In the genomic region with DNA sequence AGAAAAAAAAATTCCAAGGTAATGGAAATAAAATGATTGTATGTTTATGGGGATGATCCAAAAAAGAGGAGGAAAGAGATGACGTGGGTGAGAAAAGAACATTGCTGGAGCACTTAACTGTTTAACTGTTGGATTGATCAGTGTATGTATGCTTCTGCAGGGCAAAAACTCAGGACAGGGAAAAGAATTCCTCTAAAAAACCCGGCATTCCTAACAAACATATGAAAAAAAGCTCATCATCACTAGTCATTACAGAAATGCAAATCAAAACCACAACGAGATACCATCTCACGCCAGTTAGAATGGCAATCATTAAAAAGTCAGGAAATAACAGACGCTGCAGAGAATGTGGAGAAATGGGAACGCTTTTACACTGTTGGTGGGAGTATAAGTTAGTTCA, we compare ENCODE assay signal across 24 cellular contexts. TPM values are rescaled to one million over a fixed set of nuclear protein-coding genes. Genes with fewer than 3 reads are reported as not detected.
DNase-seq lines count a peak whose midpoint lies in the region; FAIRE-seq and TF ChIP-seq lines count a peak whose summit lies in the region.
"Had no signal": no experiment of that assay in that cellular context is flagged by ENCODE, and none has a peak within 500 bp of the region (broad histone marks: within the 10 kb centered on the region; RNA-seq: fewer than 3 reads in every experiment).

No MANE protein-coding gene starts in this region.

- H3K4me3 Mint-ChIP-seq in Caco-2 (ENCODE audit: unreplicated experiment) (peak overlapping the region; percentile 57), astrocyte (ENCODE audit: unreplicated experiment) (peak overlapping the region; percentile 99), mesothelial cell of epicardium (peak overlapping the region; percentile 32), progenitor cell of endocrine pancreas (ENCODE audit: low read depth) (peak overlapping the region; percentile 4)

- H3K9ac ChIP-seq in astrocyte (ENCODE audit: low read length), result no peak overlapping the region
- H3K9ac ChIP-seq: BLaER1 had no signal

- H3K4me2 ChIP-seq in astrocyte (ENCODE audit: low read length), result no peak overlapping the region
- H3K4me2 ChIP-seq: BLaER1 had no signal

- peaks cover 30% of the 10 kb centered on the region for H3K4me1 Mint-ChIP-seq in Caco-2 (ENCODE audit: low read depth, unreplicated experiment)
- peaks cover 23% of the 10 kb centered on the region for H3K4me1 Mint-ChIP-seq in astrocyte (ENCODE audit: low read depth, unreplicated experiment)
- peaks cover 38% of the 10 kb centered on the region for H3K4me1 Mint-ChIP-seq in mesothelial cell of epicardium
- H3K4me1 Mint-ChIP-seq in progenitor cell of endocrine pancreas (ENCODE audit: low read depth), result peaks cover 36% of the 10 kb centered on the region

- H3K4me3 ChIP-seq in Caco-2 (ENCODE audit: low read depth, low read length), result no peak overlapping the region
- H3K4me3 ChIP-seq in astrocyte (ENCODE audit: insufficient read depth, low read depth, low read length), result no peak overlapping the region
- no peak overlapping the region for H3K4me3 ChIP-seq in esophagus muscularis mucosa
- H3K4me3 ChIP-seq: BLaER1 had no signal

- no peak for FAIRE-seq in astrocyte (lab: Jason Lieb, UNC)
- FAIRE-seq: D721Med, GM19239, HTR-8/SVneo had no signal

- H3K4me1 ChIP-seq in Caco-2 (peaks cover 11% of the 10 kb centered on the region), astrocyte (ENCODE audit: insufficient read depth, low read length) (peaks cover 19% of the 10 kb centered on the region), esophagus muscularis mucosa (peaks cover 14 to 45% (median 37%) of the 10 kb centered on the region in 4 donors)

- H3K36me3 Mint-ChIP-seq in Caco-2 (ENCODE audit: insufficient read depth, unreplicated experiment) (peaks cover 40% of the 10 kb centered on the region), astrocyte (ENCODE audit: low read depth, unreplicated experiment) (peaks cover 3% of the 10 kb centered on the region), mesothelial cell of epicardium (no peaks in the 10 kb centered on the region), progenitor cell of endocrine pancreas (ENCODE audit: insufficient read depth) (peaks cover 5% of the 10 kb centered on the region)

- POLR2A ChIA-PET in Caco-2 (lab: Charles Lee), result no interaction called here

- intact Hi-C loops in Caco-2 (cut with micrococcal nuclease; ENCODE audit: unreplicated experiment), result no loop called here
- intact Hi-C loops in esophagus muscularis mucosa (cut with DNase I), result no loop called here

- no peaks in the 10 kb centered on the region for H3K27me3 Mint-ChIP-seq in Caco-2 (ENCODE audit: insufficient read depth, unreplicated experiment)
- H3K27me3 Mint-ChIP-seq in astrocyte (ENCODE audit: low read depth, unreplicated experiment), result no peaks in the 10 kb centered on the region
- no peaks in the 10 kb centered on the region for H3K27me3 Mint-ChIP-seq in mesothelial cell of epicardium (ENCODE audit: low read depth)
- H3K27me3 Mint-ChIP-seq in progenitor cell of endocrine pancreas, result no peaks in the 10 kb centered on the region

- H4K20me1 ChIP-seq in astrocyte (ENCODE audit: insufficient read depth, low read length), result no peaks in the 10 kb centered on the region
- H4K20me1 ChIP-seq: BLaER1 had no signal

- BruUV-seq in Caco-2 (replicated peaks; lab: Mats Ljungman, UMichigan), result no TSS peak

- 65% methylated on average over 6 of the region's 6 CpGs for WGBS in esophagus muscularis mucosa

- TF ChIP-seq POLR2A in esophagus muscularis mucosa (IDR thresholded peaks at IDR 0.05; ENCODE audit: low read depth), result no peak

- peaks cover 41% of the 10 kb centered on the region for H3K79me2 ChIP-seq in astrocyte (ENCODE audit: insufficient read depth, low read length)

- TF ChIP-seq CTCF in Caco-2 (IDR thresholded peaks at IDR 0.05; ENCODE audit: insufficient read depth in 1 of 2, low read depth in 1 of 2, low read length in 1 of 2, severe bottlenecking in 1 of 2, unreplicated experiment in 1 of 2) (no peak), astrocyte (IDR thresholded peaks at IDR 0.05; ENCODE audit: insufficient read depth, low read depth, low read length) (no peak), mesothelial cell of epicardium (IDR thresholded peaks at IDR 0.05; ENCODE audit: unreplicated experiment) (no peak), progenitor cell of endocrine pancreas (IDR thresholded peaks at IDR 0.05; ENCODE audit: unreplicated experiment) (no peak), esophagus muscularis mucosa (IDR thresholded peaks at IDR 0.05) (no peak)

- H3K9me3 ChIP-seq in Caco-2, result no peaks in the 10 kb centered on the region
- H3K9me3 ChIP-seq in astrocyte (ENCODE audit: insufficient read depth, low read depth, low read length), result no peaks in the 10 kb centered on the region
- no peaks in the 10 kb centered on the region for H3K9me3 ChIP-seq in esophagus muscularis mucosa
- H3K9me3 ChIP-seq: BLaER1 had no signal

- H3K27ac Mint-ChIP-seq in Caco-2 (ENCODE audit: unreplicated experiment) (peak overlapping the region; percentile 30), astrocyte (ENCODE audit: unreplicated experiment) (no peak overlapping the region), mesothelial cell of epicardium (no peak overlapping the region), progenitor cell of endocrine pancreas (no peak overlapping the region)

- H3K27ac ChIP-seq in astrocyte (ENCODE audit: low read depth, low read length), result no peak overlapping the region
- H3K27ac ChIP-seq in esophagus muscularis mucosa (replicated peaks in 1 of 4), result no peak overlapping the region
- H3K27ac ChIP-seq: BLaER1, PC-9 had no signal

- H3K9me3 Mint-ChIP-seq in Caco-2 (ENCODE audit: unreplicated experiment), result no peaks in the 10 kb centered on the region
- H3K9me3 Mint-ChIP-seq in astrocyte (ENCODE audit: unreplicated experiment), result no peaks in the 10 kb centered on the region
- H3K9me3 Mint-ChIP-seq in mesothelial cell of epicardium, result no peaks in the 10 kb centered on the region
- H3K9me3 Mint-ChIP-seq in progenitor cell of endocrine pancreas (ENCODE audit: low read depth), result no peaks in the 10 kb centered on the region
- H3K9me3 Mint-ChIP-seq: CD4-positive, alpha-beta memory T cell had no signal

- H2AFZ ChIP-seq in astrocyte (ENCODE audit: low read depth, low read length), result no peak overlapping the region
- H2AFZ ChIP-seq: PC-9 had no signal

- TF ChIP-seq EP300 in esophagus muscularis mucosa (IDR thresholded peaks at IDR 0.05), result no peak

- CTCF ChIA-PET in Caco-2 (lab: Charles Lee), result no interaction called here

- H3K27me3 ChIP-seq in Caco-2 (replicated peaks; ENCODE audit: control insufficient read depth, insufficient read depth, low read length) (no peaks in the 10 kb centered on the region), astrocyte (ENCODE audit: insufficient read depth, low read length) (no peaks in the 10 kb centered on the region), esophagus muscularis mucosa (no peaks in the 10 kb centered on the region)
- H3K27me3 ChIP-seq: BLaER1 had no signal

- DNase-seq in Caco-2, result no peak
- no peak for DNase-seq in astrocyte (ENCODE audit: low read depth)
- DNase-seq in mesothelial cell of epicardium (ENCODE audit: low spot score in 2 of 2, unreplicated experiment in 2 of 2), result no peak
- no peak for DNase-seq in progenitor cell of endocrine pancreas (ENCODE audit: low spot score, unreplicated experiment)
- no peak for DNase-seq in NCI-H1436 treated with DMSO at 0.1 percent for 48 hours (lab: John Stamatoyannopoulos, UW)
- DNase-seq in esophagus muscularis mucosa (ENCODE audit: extremely low spot score), result no peak
- DNase-seq in NCI-H187 treated with DMSO at 0.1 percent for 48 hours (lab: John Stamatoyannopoulos, UW), result no peak
- DNase-seq: CD4-positive, alpha-beta memory T cell; DMS53; GOT3; HCEC 1CT; KG1; NCI-H1092 treated with DMSO at 0.1 percent for 48 hours; NCI-H146; NCI-H2029 treated with DMSO at 0.1 percent for 48 hours; NCI-H446; NCI-H526 treated with DMSO at 0.1 percent for 48 hours; PC-9; RPMI8226; SHP77 had no signal

- no peaks in the 10 kb centered on the region for H3K36me3 ChIP-seq in Caco-2 (ENCODE audit: control insufficient read depth, insufficient read depth, low read length)
- no peaks in the 10 kb centered on the region for H3K36me3 ChIP-seq in astrocyte (ENCODE audit: insufficient read depth, low read length)
- H3K36me3 ChIP-seq in esophagus muscularis mucosa, result no peaks in the 10 kb centered on the region
- H3K36me3 ChIP-seq: BLaER1 had no signal

RNA-seq across cellular contexts. Expression of a gene that starts 1.6 kb away (rescaled TPM):
- total RNA-seq in Caco-2 (2022), result 59.9 and 60.5 TPM in 2 replicates
- 170 and 171 TPM in 2 replicates for total RNA-seq in astrocyte
- 32.4 to 37.2 TPM (median 36.0 TPM) in 3 replicates for total RNA-seq in mesothelial cell of epicardium
- total RNA-seq in progenitor cell of endocrine pancreas, result 58.3 and 59.1 TPM in 2 replicates
- 100 to 1,000 TPM in 2 of 4 donors, 10 to 100 TPM in 2; 63.6 to 154 (median 107) TPM for total RNA-seq in esophagus muscularis mucosa

Comparison
In these comparisons a context has a peak if more than half of its experiments do, and no peak if none do; other contexts are left out.
1. H3K4me3 Mint-ChIP-seq: peak in every context shown above with its lines; median percentile 99 in astrocyte; 57 in Caco-2; 32 in mesothelial cell of epicardium; 4 in progenitor cell of endocrine pancreas.